9 cellular contexts compared by ENCODE assay signal in genomic region chr18:47953471-47953931, GRCh38. TPM values are rescaled to one million over a fixed set of nuclear protein-coding genes. Genes with fewer than 3 reads are reported as not detected.
DNase-seq lines count a peak whose midpoint lies in the region; ATAC-seq and TF ChIP-seq lines count a peak whose summit lies in the region.
"Had no signal": no experiment of that assay in that cellular context is flagged by ENCODE, and none has a peak within 500 bp of the region (broad histone marks: within the 10 kb centered on the region; RNA-seq: fewer than 3 reads in every experiment).

No MANE protein-coding gene starts in this region.

- peak; percentile 61 for DNase-seq in A172 (ENCODE audit: low spot score)
- DNase-seq in NCI-H82 (lab: John Stamatoyannopoulos, UW), result peak; percentile 98
- DNase-seq in amniotic stem cell (lab: John Stamatoyannopoulos, UW), result peak; percentile 30
- DNase-seq in left lobe of liver (ENCODE audit: low spot score), result no peak
- DNase-seq in HFFc6, result no peak
- DNase-seq in stimulated activated naive CD4-positive, alpha-beta T cell treated with Interleukin-2 at 50 U/mL for 16 hours (lab: John Stamatoyannopoulos, UW), result no peak

- H3K27ac Mint-ChIP-seq in HFFc6, result no peak overlapping the region

- H3K4me3 Mint-ChIP-seq in HFFc6, result no peak overlapping the region

- no peaks in the 10 kb centered on the region for H3K36me3 Mint-ChIP-seq in HFFc6 (ENCODE audit: low read depth)

- peak overlapping the region; percentile 18; the same call in 1 of the 2 replicates for H3K4me3 ChIP-seq in GM08714 (ENCODE audit: low read length)
- H3K4me3 ChIP-seq: breast epithelium had no signal

- ATAC-seq in HG02938 (IDR thresholded peaks at IDR 0.05; ENCODE audit: unreplicated experiment) (peak; percentile 92), left lobe of liver (peak; percentile 37)

- peaks cover 5% of the 10 kb centered on the region; the same call in 1 of the 2 replicates for H3K4me1 Mint-ChIP-seq in HFFc6 (ENCODE audit: low read depth)

- peaks cover 10% of the 10 kb centered on the region for H3K27me3 Mint-ChIP-seq in HFFc6 (ENCODE audit: insufficient read depth)

- TF ChIP-seq CTCF in HFFc6 (IDR thresholded peaks at IDR 0.05), result no peak

- no peaks in the 10 kb centered on the region for H3K9me3 Mint-ChIP-seq in HFFc6

RNA-seq across cellular contexts. Expression of gene SMAD2, which starts 23.0 kb away (rescaled TPM):
- total RNA-seq in A172 (2014; rRNA removed; shearing (Covaris generic)), result 88.1 and 105 TPM in 2 replicates
- 30.2 TPM for total RNA-seq in left lobe of liver
- total RNA-seq in HFFc6 (2021; fragmentation: NEBNext Ultra II Directional; extraction: Animal tissue kit (Norgen Biotek cat#: 25700)), result 100 to 1,000 TPM in 5 of 6 experiments, 10 to 100 TPM in 1; 99.3 to 116 (median 108) TPM

Comparison
In these comparisons a context has a peak if more than half of its experiments do, and no peak if none do; other contexts are left out.
1. DNase-seq: peak in A172 (single experiment), NCI-H82 (single experiment) and amniotic stem cell (single experiment); none in left lobe of liver (single experiment), HFFc6 (single experiment) and stimulated activated naive CD4-positive, alpha-beta T cell treated with Interleukin-2 at 50 U/mL for 16 hours (single experiment).